24 cellular contexts compared by ENCODE assay signal in the genomic region with DNA sequence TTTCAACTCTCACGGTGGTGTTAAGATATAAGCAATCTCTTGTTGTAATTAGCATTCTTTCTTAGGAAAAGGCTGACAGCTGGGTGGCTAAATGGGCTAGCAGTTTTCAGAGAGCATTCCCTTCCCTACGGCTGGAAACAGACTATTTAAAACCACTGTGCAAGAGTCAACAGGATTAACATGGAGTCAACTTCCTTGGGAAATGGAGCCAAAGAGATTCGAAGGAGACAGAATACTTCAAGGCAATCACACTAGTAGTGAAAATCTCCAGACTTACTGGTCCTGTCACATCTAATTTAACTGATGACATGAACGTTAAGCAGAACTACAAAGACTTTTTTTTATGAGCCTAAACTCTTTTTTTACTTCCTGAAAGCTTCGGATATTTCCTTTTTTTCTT.
"Had no signal": no experiment of that assay in that cellular context is flagged by ENCODE, and none has a peak within 500 bp of the region (broad histone marks: within the 10 kb centered on the region; RNA-seq: fewer than 3 reads in every experiment).

No MANE protein-coding gene starts in this region.

- FAIRE-seq: small intestine had no signal

- H3K4me1 ChIP-seq: left ventricle myocardium inferior, psoas muscle, right lobe of liver, upper lobe of left lung had no signal

- H3K27ac ChIP-seq: dorsolateral prefrontal cortex, epithelial cell of prostate, left ventricle myocardium inferior, ovary, psoas muscle, right lobe of liver, thoracic aorta, upper lobe of left lung had no signal

- DNase-seq: activated CD4-positive, alpha-beta memory T cell treated with anti-CD3 and anti-CD28 coated beads, Interleukin-2, amount 10 ng/mL, durations not matched to agents 7 days and 5 days; activated CD4-positive, alpha-beta T cell treated with anti-CD3 and anti-CD28 coated beads for 48 hours; activated CD4-positive, CD25-positive, alpha-beta regulatory T cell; activated CD8-positive, alpha-beta memory T cell treated with anti-CD3 and anti-CD28 coated beads, Interleukin-2, amount 10 ng/mL, durations not matched to agents 7 days and 5 days; activated naive CD4-positive, alpha-beta T cell; activated naive CD8-positive, alpha-beta T cell treated with anti-CD3 and anti-CD28 coated beads for 36 hours; amniotic stem cell; caudate nucleus; dorsolateral prefrontal cortex; endodermal cell; foreskin fibroblast; kidney glomerular epithelial cell; left ventricle myocardium inferior; mammary epithelial cell; naive thymus-derived CD4-positive, alpha-beta T cell; ovary; psoas muscle; right lobe of liver; small intestine; stimulated activated CD4-positive, alpha-beta T cell treated with anti-CD3 and anti-CD28 coated beads, Interleukin-4, amount 100 ng/mL, for 1 hour; T-helper 9 cell; upper lobe of left lung had no signal

- H3K4me3 ChIP-seq: dorsolateral prefrontal cortex, left ventricle myocardium inferior, ovary, psoas muscle, right lobe of liver, thoracic aorta, upper lobe of left lung had no signal

- ATAC-seq: activated CD8-positive, alpha-beta memory T cell treated with anti-CD3 and anti-CD28 coated beads, Interleukin-2, amount 10 ng/mL, durations not matched to agents 7 days and 5 days; naive thymus-derived CD4-positive, alpha-beta T cell; psoas muscle; right lobe of liver had no signal

- H3K36me3 ChIP-seq: left ventricle myocardium inferior, ovary, right lobe of liver, thoracic aorta, upper lobe of left lung had no signal

- H3K9me3 ChIP-seq: ovary, psoas muscle, right lobe of liver, thoracic aorta had no signal

- H3K27me3 ChIP-seq: ovary, right lobe of liver, upper lobe of left lung had no signal
